Comparison of ENCODE assay signal across 8 cellular contexts in the genomic region with DNA sequence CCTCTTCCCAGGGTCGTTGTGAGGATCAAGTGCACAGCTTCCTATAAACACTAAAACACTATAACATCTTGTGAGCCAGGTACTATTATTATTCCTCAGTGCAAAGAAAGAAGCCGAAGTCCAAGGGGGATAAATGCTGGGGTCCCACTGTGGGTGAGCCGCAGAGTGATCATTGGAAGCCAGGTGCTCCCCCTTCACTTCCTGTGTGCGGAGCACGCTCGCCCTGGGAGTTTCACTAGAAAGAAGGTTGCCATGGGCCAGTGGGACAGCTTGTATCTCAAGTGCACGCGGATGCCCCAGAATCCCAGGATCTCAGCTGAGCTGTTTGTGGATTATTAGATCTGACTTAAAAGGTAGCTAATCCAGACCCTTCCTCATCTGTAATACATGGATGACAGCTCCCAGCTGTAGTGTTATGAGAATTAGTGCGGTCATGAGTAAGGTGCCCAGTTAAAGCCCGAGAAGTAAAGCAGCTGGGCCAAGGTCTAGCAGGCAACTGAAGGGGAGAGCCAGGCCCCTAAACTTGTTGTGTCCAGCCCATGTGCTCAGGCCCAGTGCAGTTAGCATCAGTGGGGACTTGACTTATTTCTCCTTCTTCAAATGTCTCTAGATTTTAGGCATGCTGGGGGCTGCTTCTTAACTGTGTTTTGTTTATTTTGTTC. TPM values are rescaled to one million over a fixed set of nuclear protein-coding genes. Genes with fewer than 3 reads are reported as not detected.
DNase-seq lines count a peak whose midpoint lies in the region; ATAC-seq lines count a peak whose summit lies in the region.

No MANE protein-coding gene starts in this region.

- H3K27me3 ChIP-seq in CD4-positive, CD25-positive, alpha-beta regulatory T cell (ENCODE audit: control insufficient read depth, insufficient read depth, low read length), result no peaks in the 10 kb centered on the region
- no peaks in the 10 kb centered on the region for H3K27me3 ChIP-seq in adipocyte (replicated peaks; ENCODE audit: control insufficient read depth, insufficient read depth, low read length)

- peak overlapping the region; percentile 100 for H3K9ac ChIP-seq in adipocyte (ENCODE audit: low read length)

- peaks cover 4% of the 10 kb centered on the region for H3K27me3 Mint-ChIP-seq in CD4-positive, CD25-positive, alpha-beta regulatory T cell
- peaks cover 2 to 9% (median 4%) of the 10 kb centered on the region in 3 donors for H3K27me3 Mint-ChIP-seq in immature natural killer cell (ENCODE audit: low read depth in 3 of 3)

- peak in 2 of 3 donors; percentile 20 to 57 for DNase-seq in CD4-positive, CD25-positive, alpha-beta regulatory T cell
- DNase-seq in RPMI7951 (ENCODE audit: low read depth), result peak; percentile 21
- DNase-seq in adipocyte (ENCODE audit: low read depth), result peak; percentile 27
- DNase-seq in immature natural killer cell, result peak; percentile 7 to 26 (median 16)
- peak; percentile 34 to 51 for DNase-seq in stimulated activated CD4-positive, alpha-beta T cell treated with anti-CD3 and anti-CD28 coated beads, Interleukin-2, amount 100 ng/mL, for 24 hours
- DNase-seq in superior temporal gyrus (ENCODE audit: extremely low spot score), result no peak
- DNase-seq in putamen (ENCODE audit: low spot score), result no peak

- peaks cover 7 to 38% (median 17%) of the 10 kb centered on the region in 4 donors for H3K4me1 Mint-ChIP-seq in CD4-positive, CD25-positive, alpha-beta regulatory T cell
- peaks cover 15 to 23% of the 10 kb centered on the region in 2 donors for H3K4me1 Mint-ChIP-seq in immature natural killer cell

- no peaks in the 10 kb centered on the region for H3K36me3 ChIP-seq in CD4-positive, CD25-positive, alpha-beta regulatory T cell (ENCODE audit: control insufficient read depth, insufficient read depth, low read length)
- peaks cover 6% of the 10 kb centered on the region for H3K36me3 ChIP-seq in adipocyte (ENCODE audit: control insufficient read depth, insufficient read depth, low read length, severe bottlenecking)

- H3K9me3 ChIP-seq in CD4-positive, CD25-positive, alpha-beta regulatory T cell (ENCODE audit: control insufficient read depth in 2 of 2, low read length in 2 of 2), result no peaks in the 10 kb centered on the region
- H3K9me3 ChIP-seq in adipocyte (ENCODE audit: control insufficient read depth, low read length), result no peaks in the 10 kb centered on the region

- peaks cover 21% of the 10 kb centered on the region for H3K4me1 ChIP-seq in CD4-positive, CD25-positive, alpha-beta regulatory T cell (ENCODE audit: control insufficient read depth, insufficient read depth, low read length, poor library complexity, severe bottlenecking)
- peaks cover 13% of the 10 kb centered on the region for H3K4me1 ChIP-seq in adipocyte (ENCODE audit: control insufficient read depth, insufficient read depth, low read length)

- peak overlapping the region; percentile 35 to 95 (median 95) for H3K27ac Mint-ChIP-seq in CD4-positive, CD25-positive, alpha-beta regulatory T cell
- H3K27ac Mint-ChIP-seq in immature natural killer cell, result peak overlapping the region; percentile 94 to 100 (median 98)

- peak in 1 of 2 donors; percentile 19 for ATAC-seq in CD4-positive, CD25-positive, alpha-beta regulatory T cell (ENCODE audit: low read depth in 2 of 2)
- peak; percentile 57 for ATAC-seq in GM21737 (IDR thresholded peaks at IDR 0.05; ENCODE audit: unreplicated experiment)

- no peaks in the 10 kb centered on the region for H3K9me3 Mint-ChIP-seq in CD4-positive, CD25-positive, alpha-beta regulatory T cell
- no peaks in the 10 kb centered on the region for H3K9me3 Mint-ChIP-seq in immature natural killer cell

- peak overlapping the region; percentile 93 to 100 (median 96) for H3K4me3 Mint-ChIP-seq in CD4-positive, CD25-positive, alpha-beta regulatory T cell
- H3K4me3 Mint-ChIP-seq in immature natural killer cell, result peak overlapping the region; percentile 91 to 98 (median 96)

- peak overlapping the region; percentile 96 for H3K4me3 ChIP-seq in CD4-positive, CD25-positive, alpha-beta regulatory T cell (ENCODE audit: low read depth, low read length)
- peak overlapping the region; percentile 92 for H3K4me3 ChIP-seq in adipocyte (ENCODE audit: low read length)

- H3K27ac ChIP-seq in CD4-positive, CD25-positive, alpha-beta regulatory T cell (ENCODE audit: insufficient read depth, low read length, poor library complexity, severe bottlenecking), result peak overlapping the region; percentile 88

- H3K36me3 Mint-ChIP-seq in CD4-positive, CD25-positive, alpha-beta regulatory T cell, result no peaks in the 10 kb centered on the region
- H3K36me3 Mint-ChIP-seq in immature natural killer cell, result no peaks in the 10 kb centered on the region

RNA-seq across cellular contexts. Expression of gene CBY1, which starts 0.9 kb away (rescaled TPM):
- 13.7 TPM for total RNA-seq in CD4-positive, CD25-positive, alpha-beta regulatory T cell
- 10 to 100 TPM in 1 of 4 donors, 1 to 10 TPM in 3; 5.0 to 11.2 (median 8.1) TPM for polyA plus RNA-seq in CD4-positive, CD25-positive, alpha-beta regulatory T cell
- total RNA-seq in RPMI7951 (2014; rRNA removed; shearing (Covaris generic)), result 14.1 and 19.7 TPM in 2 replicates
- polyA plus RNA-seq in immature natural killer cell, result 1 to 10 TPM; 1.0 to 5.1 (median 4.5) TPM

RNA-seq across cellular contexts. Expression of gene FAM227A, which starts 1.2 kb away (rescaled TPM):
- not detected for total RNA-seq in CD4-positive, CD25-positive, alpha-beta regulatory T cell
- not detected for polyA plus RNA-seq in CD4-positive, CD25-positive, alpha-beta regulatory T cell
- 1.3 and 2.3 TPM in 2 replicates for total RNA-seq in RPMI7951 (2014; rRNA removed; shearing (Covaris generic))
- polyA plus RNA-seq in immature natural killer cell, result not detected

RNA-seq across cellular contexts. Expression of gene TOMM22, which starts 24.4 kb away (rescaled TPM):
- total RNA-seq in CD4-positive, CD25-positive, alpha-beta regulatory T cell, result 58.4 TPM
- polyA plus RNA-seq in CD4-positive, CD25-positive, alpha-beta regulatory T cell, result 10 to 100 TPM; 61.6 to 72.7 (median 65.7) TPM
- 56.5 and 61.2 TPM in 2 replicates for total RNA-seq in RPMI7951 (2014; rRNA removed; shearing (Covaris generic))
- 10 to 100 TPM; 56.0 to 94.4 (median 68.8) TPM for polyA plus RNA-seq in immature natural killer cell

RNA-seq across cellular contexts. Expression of gene JOSD1, which starts 43.4 kb away (rescaled TPM):
- total RNA-seq in CD4-positive, CD25-positive, alpha-beta regulatory T cell, result 205 TPM
- polyA plus RNA-seq in CD4-positive, CD25-positive, alpha-beta regulatory T cell, result 10 to 100 TPM in 2 of 4 donors, 1 to 10 TPM in 2; 8.7 to 12.5 (median 10.2) TPM
- total RNA-seq in RPMI7951 (2014; rRNA removed; shearing (Covaris generic)), result 46.5 and 62.0 TPM in 2 replicates
- 10 to 100 TPM; 10.6 to 17.9 (median 11.2) TPM for polyA plus RNA-seq in immature natural killer cell

RNA-seq across cellular contexts. Expression of gene GTPBP1, which starts 48.4 kb away (rescaled TPM):
- total RNA-seq in CD4-positive, CD25-positive, alpha-beta regulatory T cell, result 285 TPM
- 10 to 100 TPM; 25.4 to 29.7 (median 25.7) TPM for polyA plus RNA-seq in CD4-positive, CD25-positive, alpha-beta regulatory T cell
- total RNA-seq in RPMI7951 (2014; rRNA removed; shearing (Covaris generic)), result 15.6 and 16.3 TPM in 2 replicates
- 10 to 100 TPM; 13.0 to 35.5 (median 15.4) TPM for polyA plus RNA-seq in immature natural killer cell

Comparison
In these comparisons a context has a peak if more than half of its experiments do, and no peak if none do; other contexts are left out.
1. DNase-seq: peak in CD4-positive, CD25-positive, alpha-beta regulatory T cell (2 of 3), RPMI7951 (single experiment), adipocyte (single experiment), immature natural killer cell (3 of 3) and stimulated activated CD4-positive, alpha-beta T cell treated with anti-CD3 and anti-CD28 coated beads, Interleukin-2, amount 100 ng/mL, for 24 hours (2 of 2); none in superior temporal gyrus (single experiment) and putamen (single experiment).